In the genomic region with DNA sequence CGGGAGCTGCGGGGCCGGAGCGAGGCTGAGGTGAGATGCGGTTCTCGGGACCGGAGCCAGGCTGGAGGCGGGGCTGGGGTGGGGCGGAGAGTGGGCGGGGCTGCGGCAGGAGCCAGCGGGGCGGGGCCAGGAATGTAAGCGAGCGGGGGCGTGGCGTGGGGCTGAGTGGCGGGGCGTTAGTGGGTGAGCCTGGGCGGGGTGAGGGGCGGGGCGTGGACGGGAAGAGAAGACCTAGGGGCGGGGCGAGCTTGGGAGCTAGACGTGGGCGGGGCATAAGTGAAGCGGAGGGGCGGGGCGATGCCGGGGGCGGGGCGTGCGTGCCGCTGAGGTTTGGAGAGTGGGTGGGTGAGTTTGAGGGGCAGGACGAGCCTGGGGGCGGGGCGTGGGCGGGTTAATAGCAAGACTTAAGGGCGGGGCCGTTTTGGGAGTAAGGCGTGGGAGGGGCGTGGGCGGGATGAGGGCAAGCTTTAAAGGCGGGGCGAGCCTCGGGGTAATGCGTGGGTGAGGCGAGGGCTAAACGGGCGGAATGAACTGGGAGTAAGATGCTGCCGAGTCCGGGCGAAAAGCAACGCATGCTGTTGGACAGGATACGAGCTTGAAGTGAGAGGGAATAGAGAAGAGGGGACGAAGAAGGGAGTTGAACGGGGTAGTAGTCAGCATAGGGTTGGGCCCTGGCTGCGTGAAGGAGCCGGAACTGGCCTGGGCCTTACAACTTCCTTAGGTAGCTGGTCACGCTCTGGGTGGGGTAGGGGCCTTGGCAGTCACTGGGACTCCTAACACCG, we compare ENCODE assay signal across 8 cellular contexts. TPM values are rescaled to one million over a fixed set of nuclear protein-coding genes. Genes with fewer than 3 reads are reported as not detected.
DNase-seq lines count a peak whose midpoint lies in the region; ATAC-seq, FAIRE-seq and TF ChIP-seq lines count a peak whose summit lies in the region.

No MANE protein-coding gene starts in this region.

- ATAC-seq in GM18868 (IDR thresholded peaks at IDR 0.05; ENCODE audit: unreplicated experiment) (peak; percentile 46), HG03139 (IDR thresholded peaks at IDR 0.05; ENCODE audit: unreplicated experiment) (peak; percentile 32)

- H3K9me1 ChIP-seq in keratinocyte (ENCODE audit: control insufficient read depth, extremely low read depth, insufficient read depth, low read length), result no peaks in the 10 kb centered on the region

- peak; percentile 36 for FAIRE-seq in keratinocyte (lab: Jason Lieb, UNC)

- DNase-seq in NCI-H345 (lab: John Stamatoyannopoulos, UW), result peak; percentile 97
- DNase-seq in activated CD4-positive, CD25-positive, alpha-beta regulatory T cell (lab: John Stamatoyannopoulos, UW), result peak; percentile 99 to 100 (median 100)
- peak; percentile 76 to 99 (median 97) for DNase-seq in caudate nucleus (lab: John Stamatoyannopoulos, UW)
- peak; percentile 96 for DNase-seq in keratinocyte (ENCODE audit: low read depth, low spot score)
- DNase-seq in stimulated activated CD4-positive, alpha-beta T cell treated with anti-CD3 and anti-CD28 coated beads, Interleukin-12 subunit alpha, Interleukin-12 subunit beta, amount 100 ng/mL, for 4 hours, result peak; percentile 100

- H3K79me2 ChIP-seq in ACC112 (ENCODE audit: control insufficient read depth, insufficient read depth, low read length, unreplicated experiment) (peaks cover 9% of the 10 kb centered on the region), keratinocyte (ENCODE audit: control insufficient read depth, insufficient read depth, low read length) (no peaks in the 10 kb centered on the region)

- peaks cover 14% of the 10 kb centered on the region for H3K4me1 ChIP-seq in ACC112 (ENCODE audit: control insufficient read depth, insufficient read depth, low read length, unreplicated experiment)
- peaks cover 18% of the 10 kb centered on the region for H3K4me1 ChIP-seq in keratinocyte (ENCODE audit: control insufficient read depth, extremely low read depth, insufficient read depth, low read length)

- H3K4me3 ChIP-seq in ACC112 (ENCODE audit: low read depth, low read length), result peak overlapping the region; percentile 95
- H3K4me3 ChIP-seq in keratinocyte (ENCODE audit: control insufficient read depth in 2 of 3, extremely low read depth in 1 of 3, insufficient read depth in 2 of 3, low read depth in 1 of 3, low read length in 3 of 3), result peak overlapping the region; percentile 71 to 90 (median 90)

- H3K36me3 ChIP-seq in ACC112 (ENCODE audit: insufficient read depth, low read length) (no peaks in the 10 kb centered on the region), keratinocyte (ENCODE audit: control insufficient read depth in 2 of 2, extremely low read depth in 1 of 2, insufficient read depth in 2 of 2, low read length in 2 of 2) (peaks cover 4 to 5% of the 10 kb centered on the region in 2 experiments)

- H2AFZ ChIP-seq in ACC112 (ENCODE audit: low read length, unreplicated experiment) (peak overlapping the region; percentile 38), keratinocyte (ENCODE audit: control insufficient read depth, low read length) (peak overlapping the region; percentile 82)

- H3K27ac ChIP-seq in ACC112 (ENCODE audit: low read depth, low read length) (peak overlapping the region; percentile 85), caudate nucleus (ENCODE audit: low read depth, low read length) (peak overlapping the region; percentile 91), keratinocyte (ENCODE audit: control insufficient read depth, insufficient read depth, low read length) (peak overlapping the region; percentile 76)

- H3K4me2 ChIP-seq in keratinocyte (ENCODE audit: control insufficient read depth, extremely low read depth, insufficient read depth, low read depth, low read length), result peak overlapping the region; percentile 99

- peak overlapping the region; percentile 75 for H3K9ac ChIP-seq in keratinocyte (ENCODE audit: control insufficient read depth, extremely low read depth, insufficient read depth, low read length)

- dilution Hi-C loops in keratinocyte (cut with MboI; ENCODE audit: extremely low pct_ligation_motif_present, low sequenced_read_pairs), result no loop called here

- no peaks in the 10 kb centered on the region for H4K20me1 ChIP-seq in keratinocyte (ENCODE audit: control insufficient read depth, extremely low read depth, insufficient read depth, low read length)

- H3K27me3 ChIP-seq in ACC112 (ENCODE audit: insufficient read depth, low read length) (no peaks in the 10 kb centered on the region), keratinocyte (ENCODE audit: control insufficient read depth, extremely low read depth, insufficient read depth, low read length) (peaks cover 22% of the 10 kb centered on the region)

- no peaks in the 10 kb centered on the region for H3K9me3 ChIP-seq in keratinocyte (ENCODE audit: control insufficient read depth, low read depth, low read length)

- no peak for TF ChIP-seq CTCF in keratinocyte (optimal IDR thresholded peaks at IDR 0.05 in 1 of 3, IDR thresholded peaks at IDR 0.05 in 1 of 3, conservative IDR thresholded peaks at IDR 0.05 in 1 of 3; ENCODE audit: extremely low read depth in 1 of 3, insufficient read depth in 2 of 3, low read length in 3 of 3)

RNA-seq across cellular contexts. Expression of gene SNAPC2, which starts 0.6 kb away (rescaled TPM):
- polyA plus RNA-seq in keratinocyte, result 10.7 to 15.5 TPM (median 10.8 TPM) in 3 replicates
- polyA plus RNA-seq in keratinocyte (2011; ENCODE audit: low read depth), result 5.6 TPM
- polyA plus RNA-seq in keratinocyte (2011; cell fraction: cytosol; rRNA removed), result 8.6 and 20.3 TPM in 2 replicates
- polyA plus RNA-seq in keratinocyte (2011; cell fraction: nucleus; rRNA removed), result 6.8 and 12.3 TPM in 2 replicates
- polyA plus RNA-seq in keratinocyte (2012; ENCODE audit: low replicate concordance), result 20.4 and 21.6 TPM in 2 replicates
- 5.8 to 18.7 TPM (median 15.3 TPM) in 3 replicates for polyA minus RNA-seq in keratinocyte
- polyA minus RNA-seq in keratinocyte (2011; cell fraction: cytosol; rRNA and poly(A)+ RNA removed), result 15.5 TPM
- 6.1 and 6.4 TPM in 2 replicates for polyA minus RNA-seq in keratinocyte (2011; cell fraction: nucleus; rRNA and poly(A)+ RNA removed)

RNA-seq across cellular contexts. Expression of gene CTXN1, which starts 5.2 kb away (rescaled TPM):
- 0.41 to 2.1 TPM (median 1.5 TPM) in 3 replicates for polyA plus RNA-seq in keratinocyte
- 1.2 TPM for polyA plus RNA-seq in keratinocyte (2011; ENCODE audit: low read depth)
- polyA plus RNA-seq in keratinocyte (2011; cell fraction: cytosol; rRNA removed), result 1.9 and 10.7 TPM in 2 replicates
- 1.7 and 3.9 TPM in 2 replicates for polyA plus RNA-seq in keratinocyte (2011; cell fraction: nucleus; rRNA removed)
- 5.0 and 6.3 TPM in 2 replicates for polyA plus RNA-seq in keratinocyte (2012; ENCODE audit: low replicate concordance)
- polyA minus RNA-seq in keratinocyte, result 0.22 to 2.0 TPM (median 0.30 TPM) in 3 replicates
- polyA minus RNA-seq in keratinocyte (2011; cell fraction: cytosol; rRNA and poly(A)+ RNA removed), result 30.5 TPM
- polyA minus RNA-seq in keratinocyte (2011; cell fraction: nucleus; rRNA and poly(A)+ RNA removed), result 0.62 and 4.4 TPM in 2 replicates

RNA-seq across cellular contexts. Expression of gene TGFBR3L, which starts 6.1 kb away (rescaled TPM):
- 0.28 to 0.72 TPM (median 0.68 TPM) in 3 replicates for polyA plus RNA-seq in keratinocyte
- polyA plus RNA-seq in keratinocyte (2011; ENCODE audit: low read depth), result 6.7 TPM
- 0.29 and 1.6 TPM in 2 replicates for polyA plus RNA-seq in keratinocyte (2011; cell fraction: cytosol; rRNA removed)
- 0.34 and 1.3 TPM in 2 replicates for polyA plus RNA-seq in keratinocyte (2011; cell fraction: nucleus; rRNA removed)
- polyA plus RNA-seq in keratinocyte (2012; ENCODE audit: low replicate concordance), result 1.8 and 10.1 TPM in 2 replicates
- polyA minus RNA-seq in keratinocyte, result not detected in 3 replicates
- not detected for polyA minus RNA-seq in keratinocyte (2011; cell fraction: cytosol; rRNA and poly(A)+ RNA removed)
- polyA minus RNA-seq in keratinocyte (2011; cell fraction: nucleus; rRNA and poly(A)+ RNA removed), result 1.5 TPM in 1 of 2 replicates, not detected in the other

RNA-seq across cellular contexts. Expression of gene MAP2K7, which starts 17.0 kb away (rescaled TPM):
- polyA plus RNA-seq in keratinocyte, result 8.4 to 11.7 TPM (median 10.9 TPM) in 3 replicates
- 15.8 TPM for polyA plus RNA-seq in keratinocyte (2011; ENCODE audit: low read depth)
- polyA plus RNA-seq in keratinocyte (2011; cell fraction: cytosol; rRNA removed), result 5.2 and 11.4 TPM in 2 replicates
- polyA plus RNA-seq in keratinocyte (2011; cell fraction: nucleus; rRNA removed), result 18.9 and 22.4 TPM in 2 replicates
- 14.5 and 18.4 TPM in 2 replicates for polyA plus RNA-seq in keratinocyte (2012; ENCODE audit: low replicate concordance)
- 7.8 to 18.9 TPM (median 8.1 TPM) in 3 replicates for polyA minus RNA-seq in keratinocyte
- 23.4 TPM for polyA minus RNA-seq in keratinocyte (2011; cell fraction: cytosol; rRNA and poly(A)+ RNA removed)
- 11.3 and 15.2 TPM in 2 replicates for polyA minus RNA-seq in keratinocyte (2011; cell fraction: nucleus; rRNA and poly(A)+ RNA removed)

RNA-seq across cellular contexts. Expression of gene TIMM44, which starts 22.8 kb away (rescaled TPM):
- polyA plus RNA-seq in keratinocyte, result 32.4 to 37.1 TPM (median 34.8 TPM) in 3 replicates
- 29.0 TPM for polyA plus RNA-seq in keratinocyte (2011; ENCODE audit: low read depth)
- polyA plus RNA-seq in keratinocyte (2011; cell fraction: cytosol; rRNA removed), result 23.2 and 44.5 TPM in 2 replicates
- polyA plus RNA-seq in keratinocyte (2011; cell fraction: nucleus; rRNA removed), result 48.6 and 57.5 TPM in 2 replicates
- polyA plus RNA-seq in keratinocyte (2012; ENCODE audit: low replicate concordance), result 43.7 and 46.1 TPM in 2 replicates
- polyA minus RNA-seq in keratinocyte, result 15.3 to 25.4 TPM (median 20.0 TPM) in 3 replicates
- polyA minus RNA-seq in keratinocyte (2011; cell fraction: cytosol; rRNA and poly(A)+ RNA removed), result 40.5 TPM
- polyA minus RNA-seq in keratinocyte (2011; cell fraction: nucleus; rRNA and poly(A)+ RNA removed), result 23.8 and 25.2 TPM in 2 replicates

Comparison
In these comparisons a context has a peak if more than half of its experiments do, and no peak if none do; other contexts are left out.
1. Peak in every context shown above with its lines: DNase-seq, ATAC-seq, H3K4me3 ChIP-seq and H3K27ac ChIP-seq.